In the genomic region with DNA sequence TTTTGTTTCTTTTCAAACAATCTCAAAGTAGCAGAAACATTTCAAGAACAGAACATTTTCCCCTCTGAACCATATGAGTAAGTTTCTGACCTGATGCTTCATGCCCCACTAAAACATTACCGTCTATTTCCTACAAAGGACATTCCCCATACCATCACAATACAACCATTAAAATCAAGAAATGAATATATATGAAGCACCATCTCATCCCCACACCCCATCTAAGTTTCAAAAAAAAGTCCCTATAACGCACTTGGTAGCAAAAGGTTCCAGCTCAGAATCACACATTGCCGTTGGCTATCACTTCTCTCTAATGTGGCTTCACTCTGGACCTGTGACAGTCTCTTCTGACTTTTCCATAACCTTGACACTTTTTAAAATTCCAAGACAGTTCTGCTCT, we compare ENCODE assay signal across 14 cellular contexts. TPM values are rescaled to one million over a fixed set of nuclear protein-coding genes. Genes with fewer than 3 reads are reported as not detected.
DNase-seq lines count a peak whose midpoint lies in the region; ATAC-seq and TF ChIP-seq lines count a peak whose summit lies in the region.
"Had no signal": no experiment of that assay in that cellular context is flagged by ENCODE, and none has a peak within 500 bp of the region (broad histone marks: within the 10 kb centered on the region; RNA-seq: fewer than 3 reads in every experiment).

No MANE protein-coding gene starts in this region.

- H3K9me3 Mint-ChIP-seq in naive thymus-derived CD4-positive, alpha-beta T cell, result peaks cover 0 to 2% (median 0%) of the 10 kb centered on the region in 11 donors
- H3K9me3 Mint-ChIP-seq: nephron progenitor cell had no signal

- H3K4me3 Mint-ChIP-seq in naive thymus-derived CD4-positive, alpha-beta T cell, result peak overlapping the region in 9 of 10 donors; percentile 9 to 99 (median 45)
- H3K4me3 Mint-ChIP-seq: nephron progenitor cell had no signal

- peaks cover 48 to 99% (median 87%) of the 10 kb centered on the region in 7 donors for H3K4me1 Mint-ChIP-seq in naive thymus-derived CD4-positive, alpha-beta T cell
- H3K4me1 Mint-ChIP-seq: nephron progenitor cell had no signal

- peak overlapping the region; percentile 52 for H3K4me2 ChIP-seq in OCI-LY3 (ENCODE audit: low read length)

- H3K9me3 ChIP-seq in OCI-LY3 (ENCODE audit: insufficient read depth, low read length), result no peaks in the 10 kb centered on the region
- H3K9me3 ChIP-seq in naive thymus-derived CD4-positive, alpha-beta T cell (ENCODE audit: control insufficient read depth in 2 of 3, low read length in 3 of 3), result no peaks in the 10 kb centered on the region
- H3K9me3 ChIP-seq: MG63 had no signal

- H4K20me1 ChIP-seq in OCI-LY3 (ENCODE audit: insufficient read depth, low read length), result no peaks in the 10 kb centered on the region

- no peak overlapping the region; the same call in 1 of the 2 replicates for H3K27ac ChIP-seq in OCI-LY3 (ENCODE audit: low read length)
- H3K27ac ChIP-seq in naive thymus-derived CD4-positive, alpha-beta T cell (ENCODE audit: low read depth, low read length), result no peak overlapping the region
- H3K27ac ChIP-seq: epithelial cell of prostate had no signal

- H3K4me3 ChIP-seq in OCI-LY3 (ENCODE audit: low read length), result 0 out of 2 replicates have a peak overlapping the region, but pooled peaks have one; percentile 18
- H3K4me3 ChIP-seq in naive thymus-derived CD4-positive, alpha-beta T cell (ENCODE audit: low read length), result no peak overlapping the region
- H3K4me3 ChIP-seq: MG63 had no signal

- H3K27me3 Mint-ChIP-seq in naive thymus-derived CD4-positive, alpha-beta T cell, result no peaks in the 10 kb centered on the region

- intact Hi-C loops in naive thymus-derived CD4-positive, alpha-beta T cell (cut with micrococcal nuclease), result no loop called here

- peak overlapping the region in 7 of 9 donors; percentile 33 to 86 (median 60) for H3K27ac Mint-ChIP-seq in naive thymus-derived CD4-positive, alpha-beta T cell
- H3K27ac Mint-ChIP-seq: nephron progenitor cell had no signal

- peaks cover 19% of the 10 kb centered on the region for H3K4me1 ChIP-seq in OCI-LY3 (ENCODE audit: low read length)
- H3K4me1 ChIP-seq in naive thymus-derived CD4-positive, alpha-beta T cell (ENCODE audit: control insufficient read depth in 2 of 2, insufficient read depth in 2 of 2, low read length in 2 of 2), result peaks cover 46 to 54% of the 10 kb centered on the region in 2 donors

- no peak overlapping the region for H3K9ac ChIP-seq in OCI-LY3 (ENCODE audit: low read length)

- H3K79me2 ChIP-seq in OCI-LY3 (ENCODE audit: low read length), result peaks cover 14% of the 10 kb centered on the region

- H2AFZ ChIP-seq in OCI-LY3 (ENCODE audit: low read depth, low read length), result no peak overlapping the region

- H3K36me3 Mint-ChIP-seq in naive thymus-derived CD4-positive, alpha-beta T cell, result peaks cover 0 to 29% (median 4%) of the 10 kb centered on the region in 5 donors

- no peaks in the 10 kb centered on the region for H3K36me3 ChIP-seq in OCI-LY3 (replicated peaks; ENCODE audit: low read depth, low read length)
- no peaks in the 10 kb centered on the region for H3K36me3 ChIP-seq in naive thymus-derived CD4-positive, alpha-beta T cell (ENCODE audit: control insufficient read depth in 2 of 3, insufficient read depth in 3 of 3, low read length in 3 of 3)
- H3K36me3 ChIP-seq: MG63 had no signal

- CTCF ChIA-PET in naive thymus-derived CD4-positive, alpha-beta T cell (lab: Charles Lee), result interaction anchor here (0.8 kb wide), 1 partner anchor 132 kb away, joined by 3 read pairs; no protein-coding TSS in a partner anchor

- ATAC-seq in GM21423 (IDR thresholded peaks at IDR 0.05; ENCODE audit: unreplicated experiment), result peak; percentile 34
- peak; percentile 51 for ATAC-seq in naive thymus-derived CD4-positive, alpha-beta T cell
- no peak for ATAC-seq in GM18498 (IDR thresholded peaks at IDR 0.05; ENCODE audit: unreplicated experiment)
- ATAC-seq in HG02981 (IDR thresholded peaks at IDR 0.05; ENCODE audit: unreplicated experiment), result no peak
- ATAC-seq: sciatic nerve, SK-N-SH treated with all-trans-retinoic acid at 6 μM for 48 hours had no signal

- TF ChIP-seq CTCF in GM10266 (IDR thresholded peaks at IDR 0.05; ENCODE audit: control insufficient read depth, insufficient read depth, low read depth, missing control alignments) (no peak), OCI-LY3 (IDR thresholded peaks at IDR 0.05; ENCODE audit: low read depth, low read length) (no peak)

- no peaks in the 10 kb centered on the region for H3K27me3 ChIP-seq in OCI-LY3 (ENCODE audit: low read depth, low read length)
- H3K27me3 ChIP-seq in naive thymus-derived CD4-positive, alpha-beta T cell (ENCODE audit: control insufficient read depth in 2 of 2, insufficient read depth in 2 of 2, low read length in 2 of 2), result no peaks in the 10 kb centered on the region
- H3K27me3 ChIP-seq: MG63 had no signal

- DNase-seq in GM10266 (ENCODE audit: extremely low spot score), result peak; percentile 18
- no peak for DNase-seq in naive thymus-derived CD4-positive, alpha-beta T cell
- DNase-seq in SW 1271 (lab: John Stamatoyannopoulos, UW), result no peak
- DNase-seq: activated CD4-positive, alpha-beta T cell treated with anti-CD3 and anti-CD28 coated beads for 1 hour; caudate nucleus; MG63; nephron progenitor cell had no signal

- POLR2A ChIA-PET in naive thymus-derived CD4-positive, alpha-beta T cell (lab: Charles Lee), result no interaction called here

RNA-seq across cellular contexts. Expression of gene EMB, which starts 6.0 kb away (rescaled TPM):
- total RNA-seq in naive thymus-derived CD4-positive, alpha-beta T cell, result 100 to 1,000 TPM; 124 to 169 (median 159) TPM
- polyA plus RNA-seq in naive thymus-derived CD4-positive, alpha-beta T cell, result 100 to 1,000 TPM; 105 to 204 TPM

Comparison
In these comparisons a context has a peak if more than half of its experiments do, and no peak if none do; other contexts are left out.
1. ATAC-seq: peak in GM21423 (single experiment) and naive thymus-derived CD4-positive, alpha-beta T cell (single experiment); none in GM18498 (single experiment) and HG02981 (single experiment).